ENCODE assay signal across 12 cellular contexts in the genomic region with DNA sequence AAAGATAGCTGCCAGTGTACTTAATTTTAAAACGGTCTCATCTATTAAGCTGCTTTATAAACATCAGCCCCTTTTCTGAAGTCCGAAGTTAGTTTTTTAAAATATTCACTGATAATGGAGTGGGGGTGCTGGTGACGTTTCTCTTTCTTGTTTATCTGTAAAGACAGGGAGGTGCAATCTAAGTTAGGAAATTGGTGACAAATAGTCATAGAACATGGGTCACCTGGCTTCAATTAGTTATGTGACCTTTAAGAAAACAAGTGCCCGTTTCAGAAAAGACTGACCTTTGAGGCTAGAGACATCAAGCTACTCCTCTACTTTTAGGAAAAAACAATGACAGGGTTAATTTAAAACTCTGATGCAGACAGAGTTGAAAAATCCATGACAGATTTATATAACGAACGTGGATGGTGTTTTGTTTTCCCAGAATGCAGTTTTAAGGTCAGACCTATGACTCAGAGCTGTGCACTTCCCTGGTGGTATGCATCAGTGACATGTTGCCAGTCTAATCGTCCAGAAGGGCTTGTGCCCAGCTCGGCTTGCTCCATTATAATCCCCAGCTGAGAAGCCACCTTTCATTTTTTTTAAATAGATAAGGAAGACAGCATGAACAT. TPM values are rescaled to one million over a fixed set of nuclear protein-coding genes. Genes with fewer than 3 reads are reported as not detected.
DNase-seq lines count a peak whose midpoint lies in the region; ATAC-seq and TF ChIP-seq lines count a peak whose summit lies in the region.
"Had no signal": no experiment of that assay in that cellular context is flagged by ENCODE, and none has a peak within 500 bp of the region (broad histone marks: within the 10 kb centered on the region; RNA-seq: fewer than 3 reads in every experiment).

No MANE protein-coding gene starts in this region.

- DNase-seq in NOMO-1 treated with DMSO at 0.1 percent for 48 hours (lab: John Stamatoyannopoulos, UW; ENCODE audit: unreplicated experiment) (peak; percentile 9), NOMO-1 (lab: John Stamatoyannopoulos, UW; ENCODE audit: unreplicated experiment in 2 of 2) (no peak), coronary artery (ENCODE audit: low spot score) (no peak), right lobe of liver (no peak), vagina (ENCODE audit: extremely low spot score in 2 of 2) (no peak), KBM-7 (no peak), Ammon's horn (ENCODE audit: low spot score) (no peak), testis (no peak)
- DNase-seq: activated naive CD4-positive, alpha-beta T cell treated with Interleukin-2 at 50 U/mL for 16 hours; NCI-H1436; stimulated activated CD4-positive, alpha-beta T cell treated with anti-CD3 and anti-CD28 coated beads, Interleukin-4, amount 100 ng/mL, for 4 hours had no signal

- H3K36me3 ChIP-seq in right lobe of liver: no peaks in the 10 kb centered on the region
- no peaks in the 10 kb centered on the region for H3K36me3 ChIP-seq in vagina
- H3K36me3 ChIP-seq in testis (ENCODE audit: low read depth, missing control alignments): no peaks in the 10 kb centered on the region

- TF ChIP-seq POLR2A in right lobe of liver (IDR thresholded peaks at IDR 0.05) (peak; percentile 13), vagina (IDR thresholded peaks at IDR 0.05) (no peak), testis (IDR thresholded peaks at IDR 0.05) (no peak)

- 10% methylated on average over 8 of the region's 8 CpGs for WGBS in right lobe of liver (ENCODE audit: insufficient coverage, low coverage, low lambda C conversion rate, missing lambda C conversion rate)
- WGBS in testis, 2 donors: 29 to 34% methylated on average over 8 of the region's 8 CpGs

- peaks cover 0 to 21% (median 3%) of the 10 kb centered on the region in 4 donors for H3K4me1 ChIP-seq in right lobe of liver
- peaks cover 19% of the 10 kb centered on the region for H3K4me1 ChIP-seq in vagina
- H3K4me1 ChIP-seq in testis: no peaks in the 10 kb centered on the region

- H3K27me3 ChIP-seq in right lobe of liver: no peaks in the 10 kb centered on the region
- no peaks in the 10 kb centered on the region for H3K27me3 ChIP-seq in vagina
- no peaks in the 10 kb centered on the region for H3K27me3 ChIP-seq in testis

- peak; percentile 48 to 75 (median 64) for ATAC-seq in right lobe of liver

- peak overlapping the region; percentile 57 to 60 for H3K27ac ChIP-seq in coronary artery
- H3K27ac ChIP-seq in right lobe of liver: peak overlapping the region; percentile 2 to 37 (median 37)
- peak overlapping the region; percentile 33 for H3K27ac ChIP-seq in vagina
- no peak overlapping the region for H3K27ac ChIP-seq in testis
- H3K27ac ChIP-seq: VCaP had no signal

- intact Hi-C loops in right lobe of liver (cut with DNase I): no loop called here
- intact Hi-C loops in vagina (cut with DNase I): no loop called here
- intact Hi-C loops in testis (cut with DNase I; ENCODE audit: low total_unique reads): no loop called here

- H3K4me3 ChIP-seq in coronary artery (peak overlapping the region; percentile 0), right lobe of liver (no peak overlapping the region), vagina (no peak overlapping the region), testis (no peak overlapping the region)

- H3K9me3 ChIP-seq in right lobe of liver (no peaks in the 10 kb centered on the region), vagina (no peaks in the 10 kb centered on the region), testis (no peaks in the 10 kb centered on the region)

- in situ Hi-C loops in KBM-7 (cut with MboI; ENCODE audit: low pct_unique_long_range_greater_than_20kb, low sequenced_read_pairs): no loop called here

- TF ChIP-seq CTCF in coronary artery (IDR thresholded peaks at IDR 0.05) (no peak), right lobe of liver (IDR thresholded peaks at IDR 0.05) (no peak), vagina (IDR thresholded peaks at IDR 0.05) (no peak), testis (IDR thresholded peaks at IDR 0.05) (no peak)

RNA-seq across cellular contexts. Expression of a gene that starts 38.2 kb away (rescaled TPM):
- total RNA-seq in right lobe of liver: 10 to 100 TPM in 5 of 6 experiments, 1 to 10 TPM in 1; 8.0 to 27.6 (median 18.5) TPM
- 337 TPM for total RNA-seq in vagina
- 10 to 100 TPM; 92.5 to 98.6 TPM for total RNA-seq in testis
- polyA plus RNA-seq in testis (ENCODE audit: insufficient read depth, low read depth, low replicate concordance): 211 TPM

Comparison
In these comparisons a context has a peak if more than half of its experiments do, and no peak if none do; other contexts are left out.
1. H3K27ac ChIP-seq: peak in coronary artery (2 of 2), right lobe of liver (3 of 3) and vagina (single experiment); none in testis (0 of 2).